In the genomic region with DNA sequence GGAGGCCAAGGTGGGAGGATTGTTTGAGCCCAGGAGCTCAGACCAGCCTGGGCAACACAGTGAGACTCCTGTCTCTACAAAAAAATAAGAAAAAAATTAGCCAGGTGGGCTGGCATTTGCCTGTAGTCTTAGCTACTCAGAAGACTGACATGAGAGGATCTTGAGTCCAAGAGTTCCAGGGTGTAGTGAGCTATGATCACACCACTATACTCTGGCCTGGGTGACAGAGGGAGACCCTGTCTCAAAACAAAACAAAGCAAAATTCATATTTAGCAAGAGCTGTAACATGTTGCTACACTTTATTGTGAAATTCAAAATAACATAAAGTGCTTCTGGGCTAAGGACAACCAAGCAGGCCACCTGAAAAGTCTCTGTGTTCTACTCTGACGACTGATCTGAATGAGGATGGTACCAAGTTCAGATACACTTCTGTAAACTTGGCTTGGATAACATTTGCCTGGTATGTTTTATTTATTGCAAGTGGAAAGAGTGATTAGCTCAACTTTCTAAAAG, we compare ENCODE assay signal across 20 cellular contexts.
"Had no signal": no experiment of that assay in that cellular context is flagged by ENCODE, and none has a peak within 500 bp of the region (broad histone marks: within the 10 kb centered on the region; RNA-seq: fewer than 3 reads in every experiment).

No MANE protein-coding gene starts in this region.

- H3K4me3 Mint-ChIP-seq: activated CD4-positive, alpha-beta T cell treated with anti-CD3 and anti-CD28 coated beads, Interleukin-2, amount 10 ng/mL, durations not matched to agents 7 days and 5 days; activated CD8-positive, alpha-beta T cell treated with anti-CD3 and anti-CD28 coated beads, Interleukin-2, amount 10 ng/mL, durations not matched to agents 7 days and 5 days; activated naive CD8-positive, alpha-beta T cell treated with anti-CD3 and anti-CD28 coated beads, Interleukin-2, amount 10 ng/mL, durations not matched to agents 7 days and 5 days; activated T-cell treated with anti-CD3 and anti-CD28 coated beads, Interleukin-2, amount 50 U/mL, for 24 hours; natural killer cell; T-cell had no signal

- FAIRE-seq: islet of Langerhans, pancreas had no signal

- H3K36me3 Mint-ChIP-seq: natural killer cell had no signal

- H3K27me3 ChIP-seq: body of pancreas, hepatocyte, pancreas, tibial artery had no signal

- H3K4me2 ChIP-seq: hepatocyte had no signal

- H3K9me3 Mint-ChIP-seq: activated CD4-positive, alpha-beta T cell treated with anti-CD3 and anti-CD28 coated beads, Interleukin-2, amount 10 ng/mL, durations not matched to agents 7 days and 5 days; activated naive CD8-positive, alpha-beta T cell treated with anti-CD3 and anti-CD28 coated beads, Interleukin-2, amount 10 ng/mL, durations not matched to agents 7 days and 5 days; activated T-cell treated with anti-CD3 and anti-CD28 coated beads, Interleukin-2, amount 50 U/mL, for 24 hours; activated T-helper 2 cell treated with anti-CD3 and anti-CD28 coated beads, Interferon-gamma antibody, Interleukin-2, Interleukin-4, amounts not matched to agents 10 μg/mL and 5 μg/mL and 100 μg/mL, durations not matched to agents 14 hours and 24 hours and 36 hours; natural killer cell; T-cell had no signal

- H2AFZ ChIP-seq: hepatocyte had no signal

- H3K4me1 Mint-ChIP-seq: natural killer cell had no signal

- H3K27ac Mint-ChIP-seq: activated CD4-positive, alpha-beta T cell treated with anti-CD3 and anti-CD28 coated beads, Interleukin-2, amount 10 ng/mL, durations not matched to agents 7 days and 5 days; activated CD8-positive, alpha-beta T cell treated with anti-CD3 and anti-CD28 coated beads, Interleukin-2, amount 10 ng/mL, durations not matched to agents 7 days and 5 days; activated naive CD8-positive, alpha-beta T cell treated with anti-CD3 and anti-CD28 coated beads, Interleukin-2, amount 10 ng/mL, durations not matched to agents 7 days and 5 days; activated T-cell treated with anti-CD3 and anti-CD28 coated beads, Interleukin-2, amount 50 U/mL, for 24 hours; activated T-helper 2 cell treated with anti-CD3 and anti-CD28 coated beads, Interferon-gamma antibody, Interleukin-2, Interleukin-4, amounts not matched to agents 10 μg/mL and 5 μg/mL and 100 μg/mL, durations not matched to agents 14 hours and 24 hours and 36 hours; natural killer cell; T-cell had no signal

- H3K9me3 ChIP-seq: body of pancreas, lower lobe of right lung, pancreas, tibial artery had no signal

- H3K27me3 Mint-ChIP-seq: activated CD4-positive, alpha-beta T cell treated with anti-CD3 and anti-CD28 coated beads, Interleukin-2, amount 10 ng/mL, durations not matched to agents 7 days and 5 days; activated naive CD8-positive, alpha-beta T cell treated with anti-CD3 and anti-CD28 coated beads, Interleukin-2, amount 10 ng/mL, durations not matched to agents 7 days and 5 days; activated T-cell treated with anti-CD3 and anti-CD28 coated beads, Interleukin-2, amount 50 U/mL, for 24 hours; T-cell had no signal

- H3K36me3 ChIP-seq: lower lobe of right lung, pancreas had no signal

- H3K27ac ChIP-seq: body of pancreas, hepatocyte, lower lobe of right lung, pancreas, tibial artery had no signal

- H3K4me3 ChIP-seq: body of pancreas, hepatocyte, lower lobe of right lung, pancreas, tibial artery had no signal

- DNase-seq: activated CD4-positive, alpha-beta T cell treated with anti-CD3 and anti-CD28 coated beads, Interleukin-2, amount 10 ng/mL, durations not matched to agents 7 days and 5 days; activated CD8-positive, alpha-beta T cell treated with anti-CD3 and anti-CD28 coated beads, Interleukin-2, amount 10 ng/mL, durations not matched to agents 7 days and 5 days; activated naive CD4-positive, alpha-beta T cell treated with Interleukin-2 at 50 U/mL for 16 hours; activated naive CD8-positive, alpha-beta T cell treated with anti-CD3 and anti-CD28 coated beads, Interleukin-2, amount 10 ng/mL, durations not matched to agents 7 days and 5 days; activated T-cell treated with anti-CD3 and anti-CD28 coated beads, Interleukin-2, amount 50 U/mL, for 24 hours; body of pancreas; caudate nucleus; left cardiac atrium; lower lobe of right lung; natural killer cell; pancreas; stimulated activated CD4-positive, alpha-beta T cell treated with anti-CD3 and anti-CD28 coated beads, Interleukin-1b, Interleukin-23, amount 100 ng/mL, for 48 hours; stimulated activated CD8-positive, alpha-beta memory T cell treated with anti-CD3 and anti-CD28 coated beads, Interleukin-4, amount 100 ng/mL, for 48 hours; stimulated activated naive CD8-positive, alpha-beta T cell treated with anti-CD3 and anti-CD28 coated beads, Interleukin-15, Interleukin-2, amounts not matched to agents 100 U/mL and 50 U/mL, for 24 hours; substantia nigra; T-cell; tibial artery had no signal

- H3K79me2 ChIP-seq: hepatocyte had no signal

- H3K4me1 ChIP-seq: tibial artery had no signal
